ENCODE assay signal across 8 cellular contexts in the genomic region with DNA sequence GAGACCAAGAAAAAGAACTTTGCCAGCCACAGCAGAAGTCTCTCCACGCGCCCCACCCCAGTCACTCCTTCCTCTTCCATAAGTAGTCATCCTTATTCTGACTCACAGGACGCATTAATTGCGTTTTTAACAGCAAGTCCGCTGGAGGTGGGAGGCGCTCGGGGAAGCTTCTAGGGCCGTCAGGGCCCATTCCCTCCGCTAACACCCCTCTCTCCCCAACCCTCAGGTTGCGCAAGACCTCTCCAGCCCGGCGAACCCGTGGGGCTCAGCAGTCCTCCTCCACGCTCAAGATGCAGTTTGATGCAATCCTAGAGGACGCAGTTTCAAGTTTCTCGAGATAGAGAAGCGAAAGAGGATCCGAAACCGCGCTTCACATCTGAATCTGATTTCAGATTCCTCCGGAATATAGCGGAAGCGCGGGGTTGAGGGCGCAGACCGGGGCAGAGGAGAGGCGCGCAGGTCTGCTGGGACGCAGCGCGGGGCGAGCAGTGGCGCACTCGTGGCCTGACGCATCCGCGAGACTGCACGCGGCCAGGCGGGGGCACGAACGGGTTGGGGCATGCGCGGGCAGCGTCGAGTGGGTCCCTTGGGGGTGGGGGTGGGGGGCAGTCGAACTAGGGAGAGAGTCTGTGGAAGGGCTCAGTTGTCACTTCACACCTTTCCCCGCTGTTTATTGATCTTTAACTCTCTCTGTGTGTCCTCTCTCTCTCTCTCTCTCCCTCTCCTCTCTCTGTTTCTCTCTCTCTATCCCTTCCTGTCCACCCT. TPM values are rescaled to one million over a fixed set of nuclear protein-coding genes. Genes with fewer than 3 reads are reported as not detected.
DNase-seq lines count a peak whose midpoint lies in the region; ATAC-seq and TF ChIP-seq lines count a peak whose summit lies in the region.

No MANE protein-coding gene starts in this region.

- H3K27ac ChIP-seq in OCI-LY1 (ENCODE audit: low read depth, low read length, poor library complexity, severe bottlenecking) (peak overlapping the region; percentile 28), stomach smooth muscle (ENCODE audit: low read length) (peak overlapping the region; percentile 91)

- H3K27me3 ChIP-seq in OCI-LY1 (ENCODE audit: insufficient read depth, low read length) (peaks cover 5% of the 10 kb centered on the region; the same call in 1 of the 2 replicates), stomach smooth muscle (ENCODE audit: control insufficient read depth in 1 of 2, insufficient read depth in 2 of 2, low read length in 2 of 2) (no peaks in the 10 kb centered on the region)

- H2AFZ ChIP-seq in OCI-LY1 (ENCODE audit: low read length) = no peak overlapping the region

- peaks cover 11 to 32% (median 11%) of the 10 kb centered on the region in 4 donors for H3K4me1 Mint-ChIP-seq in naive thymus-derived CD8-positive, alpha-beta T cell

- H3K4me2 ChIP-seq in OCI-LY1 (ENCODE audit: low read length) = peak overlapping the region; percentile 58

- H3K4me3 Mint-ChIP-seq in naive thymus-derived CD8-positive, alpha-beta T cell = peak overlapping the region; percentile 76 to 96 (median 90)

- no peaks in the 10 kb centered on the region for H3K79me2 ChIP-seq in OCI-LY1 (ENCODE audit: insufficient read depth, low read length)

- peak overlapping the region in 6 of 10 donors; percentile 18 to 88 (median 75) for H3K27ac Mint-ChIP-seq in naive thymus-derived CD8-positive, alpha-beta T cell

- H3K4me3 ChIP-seq in OCI-LY1 (ENCODE audit: low read depth, low read length, poor library complexity, severe bottlenecking) (peak overlapping the region; percentile 56), fibroblast of pulmonary artery (replicated peaks; ENCODE audit: low read depth, low read length) (peak overlapping the region; percentile 60), stomach smooth muscle (ENCODE audit: low read length in 2 of 2) (peak overlapping the region; percentile 78 to 91)

- H3K27me3 Mint-ChIP-seq in naive thymus-derived CD8-positive, alpha-beta T cell = peaks cover 0 to 8% (median 2%) of the 10 kb centered on the region in 5 donors

- ATAC-seq in HG03432 (IDR thresholded peaks at IDR 0.05; ENCODE audit: unreplicated experiment) = peak; percentile 94
- peak; percentile 96 to 97 for ATAC-seq in naive thymus-derived CD8-positive, alpha-beta T cell

- H3K4me1 ChIP-seq in OCI-LY1 (ENCODE audit: insufficient read depth, low read length, severe bottlenecking) (peaks cover 18% of the 10 kb centered on the region), stomach smooth muscle (ENCODE audit: control insufficient read depth, insufficient read depth, low read length) (peaks cover 10% of the 10 kb centered on the region)

- H3K36me3 ChIP-seq in OCI-LY1 (ENCODE audit: insufficient read depth, low read length) (no peaks in the 10 kb centered on the region), stomach smooth muscle (ENCODE audit: control insufficient read depth in 2 of 2, insufficient read depth in 2 of 2, low read length in 2 of 2) (no peaks in the 10 kb centered on the region)

- DNase-seq in CMK (ENCODE audit: low read depth) (peak; percentile 71), GM19240 (ENCODE audit: insufficient read length, low spot score) (peak; percentile 62), activated T-helper 1 cell treated with Interleukin-2 at 50 U/mL for 16 hours (ENCODE audit: low read depth) (peak; percentile 8), fibroblast of pulmonary artery (ENCODE audit: low read depth) (peak; percentile 85)
- DNase-seq in naive thymus-derived CD8-positive, alpha-beta T cell = peak; percentile 9 to 74 (median 36)

- no peaks in the 10 kb centered on the region for H3K36me3 Mint-ChIP-seq in naive thymus-derived CD8-positive, alpha-beta T cell

- H3K9me3 Mint-ChIP-seq in naive thymus-derived CD8-positive, alpha-beta T cell = no peaks in the 10 kb centered on the region

- POLR2A ChIA-PET in naive thymus-derived CD8-positive, alpha-beta T cell (lab: Charles Lee) = interaction anchor here (0.6 kb wide), 1 partner anchor 76 kb away, joined by 3 read pairs; no protein-coding TSS in a partner anchor

- TF ChIP-seq CTCF in OCI-LY1 (IDR thresholded peaks at IDR 0.05; ENCODE audit: low read length) = no peak
- TF ChIP-seq CTCF in fibroblast of pulmonary artery (IDR thresholded peaks at IDR 0.05; ENCODE audit: low read length, missing control alignments) = no peak

- no peaks in the 10 kb centered on the region for H3F3A ChIP-seq in OCI-LY1 (ENCODE audit: insufficient read depth, low read length)

- H3K9ac ChIP-seq in OCI-LY1 (ENCODE audit: low read length) (peak overlapping the region; percentile 41; the same call in 1 of the 2 replicates), stomach smooth muscle (ENCODE audit: low read length in 2 of 2) (peak overlapping the region; percentile 85 to 91)

- H3K9me3 ChIP-seq in OCI-LY1 (ENCODE audit: low read length) = no peaks in the 10 kb centered on the region
- H3K9me3 ChIP-seq in stomach smooth muscle (ENCODE audit: control insufficient read depth in 2 of 2, low read length in 2 of 2) = no peaks in the 10 kb centered on the region

- H4K20me1 ChIP-seq in OCI-LY1 (ENCODE audit: insufficient read depth, low read length) = no peaks in the 10 kb centered on the region

- no peaks in the 10 kb centered on the region for H3K9me2 ChIP-seq in OCI-LY1 (ENCODE audit: low read depth, low read length)

RNA-seq across cellular contexts. Expression of gene PSAP, which starts 37.8 kb away (rescaled TPM):
- 100 to 1,000 TPM; 203 to 206 TPM for total RNA-seq in naive thymus-derived CD8-positive, alpha-beta T cell
- polyA plus RNA-seq in naive thymus-derived CD8-positive, alpha-beta T cell = 100 to 1,000 TPM; 389 to 442 (median 398) TPM

Comparison
In these comparisons a context has a peak if more than half of its experiments do, and no peak if none do; other contexts are left out.
1. Peak in every context shown above with its lines: DNase-seq, ATAC-seq, H3K4me3 ChIP-seq and H3K27ac ChIP-seq.
2. DNase-seq: peak in every context shown above with its lines; median percentile 85 in fibroblast of pulmonary artery; 71 in CMK; 62 in GM19240; 36 in naive thymus-derived CD8-positive, alpha-beta T cell; 8 in activated T-helper 1 cell treated with Interleukin-2 at 50 U/mL for 16 hours.